In the genomic region with DNA sequence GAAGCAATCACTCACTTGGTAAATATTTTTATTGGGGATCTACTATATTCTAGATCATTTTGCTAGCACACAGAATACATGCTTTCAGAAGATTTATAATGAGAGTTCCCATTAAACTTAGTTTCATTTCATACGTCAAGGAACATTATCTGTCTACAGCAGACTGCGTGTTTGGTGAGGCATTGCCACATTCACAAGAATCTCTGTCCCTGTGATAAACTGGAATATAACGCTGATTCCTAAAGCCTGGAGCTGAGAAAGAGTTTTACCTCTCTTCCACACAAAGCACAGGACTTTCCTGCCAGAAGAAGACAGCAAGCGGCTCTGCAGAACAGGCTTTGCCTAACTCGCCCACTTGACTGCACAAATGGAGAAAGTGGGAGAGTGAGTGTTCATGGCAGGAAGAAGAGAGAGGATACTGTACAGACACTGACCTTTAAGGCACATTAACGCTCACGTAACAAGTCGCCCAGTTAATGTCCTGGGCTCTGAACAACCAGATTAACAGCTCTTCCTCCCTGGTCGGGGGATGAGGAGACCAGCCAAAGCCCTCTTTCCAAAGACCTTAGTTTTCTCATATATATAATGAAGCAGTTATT, we compare ENCODE assay signal across 2 cellular contexts.
TF ChIP-seq lines count a peak whose summit lies in the region.

No MANE protein-coding gene starts in this region.

TF ChIP-seq in GM23338, 12 proteins besides CTCF, POLR2A, EP300 and RAD21 (continued from another document):
- TF ChIP-seq, protein P1, sequence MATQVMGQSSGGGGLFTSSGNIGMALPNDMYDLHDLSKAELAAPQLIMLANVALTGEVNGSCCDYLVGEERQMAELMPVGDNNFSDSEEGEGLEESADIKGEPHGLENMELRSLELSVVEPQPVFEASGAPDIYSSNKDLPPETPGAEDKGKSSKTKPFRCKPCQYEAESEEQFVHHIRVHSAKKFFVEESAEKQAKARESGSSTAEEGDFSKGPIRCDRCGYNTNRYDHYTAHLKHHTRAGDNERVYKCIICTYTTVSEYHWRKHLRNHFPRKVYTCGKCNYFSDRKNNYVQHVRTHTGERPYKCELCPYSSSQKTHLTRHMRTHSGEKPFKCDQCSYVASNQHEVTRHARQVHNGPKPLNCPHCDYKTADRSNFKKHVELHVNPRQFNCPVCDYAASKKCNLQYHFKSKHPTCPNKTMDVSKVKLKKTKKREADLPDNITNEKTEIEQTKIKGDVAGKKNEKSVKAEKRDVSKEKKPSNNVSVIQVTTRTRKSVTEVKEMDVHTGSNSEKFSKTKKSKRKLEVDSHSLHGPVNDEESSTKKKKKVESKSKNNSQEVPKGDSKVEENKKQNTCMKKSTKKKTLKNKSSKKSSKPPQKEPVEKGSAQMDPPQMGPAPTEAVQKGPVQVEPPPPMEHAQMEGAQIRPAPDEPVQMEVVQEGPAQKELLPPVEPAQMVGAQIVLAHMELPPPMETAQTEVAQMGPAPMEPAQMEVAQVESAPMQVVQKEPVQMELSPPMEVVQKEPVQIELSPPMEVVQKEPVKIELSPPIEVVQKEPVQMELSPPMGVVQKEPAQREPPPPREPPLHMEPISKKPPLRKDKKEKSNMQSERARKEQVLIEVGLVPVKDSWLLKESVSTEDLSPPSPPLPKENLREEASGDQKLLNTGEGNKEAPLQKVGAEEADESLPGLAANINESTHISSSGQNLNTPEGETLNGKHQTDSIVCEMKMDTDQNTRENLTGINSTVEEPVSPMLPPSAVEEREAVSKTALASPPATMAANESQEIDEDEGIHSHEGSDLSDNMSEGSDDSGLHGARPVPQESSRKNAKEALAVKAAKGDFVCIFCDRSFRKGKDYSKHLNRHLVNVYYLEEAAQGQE (IDR thresholded peaks at IDR 0.05; ENCODE audit: unreplicated experiment) = no peak
TF ChIP-seq in GM23338: peak in this region for 0.

TF ChIP-seq in K562, 482 proteins besides CTCF, POLR2A, EP300 and RAD21 (continued from another document):
- TF ChIP-seq, protein P2, sequence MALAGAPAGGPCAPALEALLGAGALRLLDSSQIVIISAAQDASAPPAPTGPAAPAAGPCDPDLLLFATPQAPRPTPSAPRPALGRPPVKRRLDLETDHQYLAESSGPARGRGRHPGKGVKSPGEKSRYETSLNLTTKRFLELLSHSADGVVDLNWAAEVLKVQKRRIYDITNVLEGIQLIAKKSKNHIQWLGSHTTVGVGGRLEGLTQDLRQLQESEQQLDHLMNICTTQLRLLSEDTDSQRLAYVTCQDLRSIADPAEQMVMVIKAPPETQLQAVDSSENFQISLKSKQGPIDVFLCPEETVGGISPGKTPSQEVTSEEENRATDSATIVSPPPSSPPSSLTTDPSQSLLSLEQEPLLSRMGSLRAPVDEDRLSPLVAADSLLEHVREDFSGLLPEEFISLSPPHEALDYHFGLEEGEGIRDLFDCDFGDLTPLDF (CRISPR knock-in tag; IDR thresholded peaks at IDR 0.05) = no peak
- no peak for TF ChIP-seq ZNF324 (CRISPR knock-in tag; IDR thresholded peaks at IDR 0.05)
- no peak for TF ChIP-seq THAP7 (CRISPR knock-in tag; IDR thresholded peaks at IDR 0.05)
- no peak for TF ChIP-seq NFE2 (IDR thresholded peaks at IDR 0.05; ENCODE audit: low read depth)
- no peak for TF ChIP-seq E2F3 (CRISPR knock-in tag; IDR thresholded peaks at IDR 0.05)
- TF ChIP-seq NR2C1 (IDR thresholded peaks at IDR 0.05) = no peak
- TF ChIP-seq NR2C1 (tag; IDR thresholded peaks at IDR 0.05) = no peak
- TF ChIP-seq ZBTB7A (IDR thresholded peaks at IDR 0.05; ENCODE audit: borderline replicate concordance, control insufficient read depth, low read depth, low read length) = no peak
- TF ChIP-seq CEBPG (CRISPR knock-in tag; IDR thresholded peaks at IDR 0.05) = no peak
- TF ChIP-seq CEBPG (tag; conservative IDR thresholded peaks at IDR 0.05 in 1 of 2, IDR thresholded peaks at IDR 0.05 in 1 of 2) = peak in 1 of 2 experiments; percentile 57; a peak in 1 of 4 replicates
- TF ChIP-seq TCF3 (CRISPR knock-in tag; IDR thresholded peaks at IDR 0.05) = no peak
- TF ChIP-seq RBM25 (IDR thresholded peaks at IDR 0.05; ENCODE audit: low read depth, low read length, severe bottlenecking) = no peak
